Comparison of ENCODE assay signal across 8 cellular contexts in genomic region chr15:31360843-31361763, GRCh38. TPM values are rescaled to one million over a fixed set of nuclear protein-coding genes. Genes with fewer than 3 reads are reported as not detected.
DNase-seq lines count a peak whose midpoint lies in the region; ATAC-seq and TF ChIP-seq lines count a peak whose summit lies in the region.

No MANE protein-coding gene starts in this region.

- WGBS in sigmoid colon, 2 donors, result 23 to 26% methylated on average over 17 of the region's 17 CpGs

- POLR2A ChIA-PET in activated B cell treated with CpG ODN at 0.5 μM for 24 hours (lab: Charles Lee), result interaction anchor here (0.5 to 2.4 kb wide), 20 partner anchors 8 to 1547 kb away, joined by 3 to 14 read pairs (median 5); partner anchors contain the start of gene KLF13

- CTCF ChIA-PET in activated B cell treated with CpG ODN at 0.5 μM for 24 hours (lab: Charles Lee), result interaction anchor here (1.5 to 2.0 kb wide), 3 partner anchors 32 to 146 kb away, joined by 4 to 6 read pairs (median 5); no protein-coding TSS in a partner anchor

- H3K27ac Mint-ChIP-seq in activated B cell treated with CpG ODN at 0.5 μM for 24 hours, result peak overlapping the region; percentile 92
- peak overlapping the region; percentile 61 for H3K27ac Mint-ChIP-seq in dendritic cell treated with granulocyte-macrophage colony-stimulating factor and Interleukin-4, amounts not matched to agents 40 ng/mL and 50 ng/mL, for 4 days

- H3K4me1 ChIP-seq in sigmoid colon, result peaks cover 0 to 82% (median 78%) of the 10 kb centered on the region in 4 donors

- TF ChIP-seq POLR2A in sigmoid colon (IDR thresholded peaks at IDR 0.05), result no peak

- H3K36me3 Mint-ChIP-seq in activated B cell treated with CpG ODN at 0.5 μM for 24 hours (ENCODE audit: low read depth), result peaks cover 26% of the 10 kb centered on the region
- H3K36me3 Mint-ChIP-seq in dendritic cell treated with granulocyte-macrophage colony-stimulating factor and Interleukin-4, amounts not matched to agents 40 ng/mL and 50 ng/mL, for 4 days (ENCODE audit: low read depth), result peaks cover 49% of the 10 kb centered on the region

- no peaks in the 10 kb centered on the region for H3K9me3 ChIP-seq in sigmoid colon

- H3K27me3 Mint-ChIP-seq in activated B cell treated with CpG ODN at 0.5 μM for 24 hours, result no peaks in the 10 kb centered on the region
- H3K27me3 Mint-ChIP-seq in dendritic cell treated with granulocyte-macrophage colony-stimulating factor and Interleukin-4, amounts not matched to agents 40 ng/mL and 50 ng/mL, for 4 days, result no peaks in the 10 kb centered on the region

- no peaks in the 10 kb centered on the region for H3K9me3 Mint-ChIP-seq in activated B cell treated with CpG ODN at 0.5 μM for 24 hours
- H3K9me3 Mint-ChIP-seq in dendritic cell treated with granulocyte-macrophage colony-stimulating factor and Interleukin-4, amounts not matched to agents 40 ng/mL and 50 ng/mL, for 4 days, result no peaks in the 10 kb centered on the region

- no peak overlapping the region for H3K4me3 ChIP-seq in sigmoid colon

- no peak for TF ChIP-seq EP300 in sigmoid colon (IDR thresholded peaks at IDR 0.05)

- no peaks in the 10 kb centered on the region for H3K27me3 ChIP-seq in sigmoid colon

- peak overlapping the region; percentile 67 for H3K4me3 Mint-ChIP-seq in activated B cell treated with CpG ODN at 0.5 μM for 24 hours
- H3K4me3 Mint-ChIP-seq in dendritic cell treated with granulocyte-macrophage colony-stimulating factor and Interleukin-4, amounts not matched to agents 40 ng/mL and 50 ng/mL, for 4 days, result peak overlapping the region; percentile 39

- H3K4me1 Mint-ChIP-seq in activated B cell treated with CpG ODN at 0.5 μM for 24 hours, result peaks cover 100% of the 10 kb centered on the region
- H3K4me1 Mint-ChIP-seq in dendritic cell treated with granulocyte-macrophage colony-stimulating factor and Interleukin-4, amounts not matched to agents 40 ng/mL and 50 ng/mL, for 4 days (ENCODE audit: low read depth), result peaks cover 100% of the 10 kb centered on the region

- intact Hi-C loops in activated B cell treated with CpG ODN at 0.5 μM for 24 hours (cut with micrococcal nuclease) (loop anchor here (2.0 to 10.0 kb wide), 3 partner anchors 32 to 144 kb away; no protein-coding TSS in a partner anchor), sigmoid colon (cut with DNase I) (no loop called here)
- intact Hi-C loops in dendritic cell treated with granulocyte-macrophage colony-stimulating factor and Interleukin-4, amounts not matched to agents 40 ng/mL and 50 ng/mL, for 4 days (cut with micrococcal nuclease), result loop anchor here (5.0 to 10.0 kb wide), 2 partner anchors 36 to 124 kb away; no protein-coding TSS in a partner anchor

- peak; percentile 58 for ATAC-seq in GM18858 (IDR thresholded peaks at IDR 0.05; ENCODE audit: unreplicated experiment)
- ATAC-seq in HG02840 (IDR thresholded peaks at IDR 0.05; ENCODE audit: low FRiP score, unreplicated experiment), result peak; percentile 53
- peak; percentile 73 for ATAC-seq in activated B cell treated with CpG ODN at 0.5 μM for 24 hours (ENCODE audit: low read depth)

- H3K27ac ChIP-seq in sigmoid colon, result peak overlapping the region; percentile 49 to 92 (median 59)

- DNase-seq in NCI-H1417 treated with DMSO at 0.1 percent for 48 hours (lab: John Stamatoyannopoulos, UW), result peak; percentile 58
- peak; percentile 63 for DNase-seq in activated B cell treated with CpG ODN at 0.5 μM for 24 hours
- no peak for DNase-seq in sigmoid colon
- DNase-seq in NCI-H1694 treated with DMSO at 0.1 percent for 48 hours (lab: John Stamatoyannopoulos, UW), result no peak
- no peak for DNase-seq in EL

- no peaks in the 10 kb centered on the region for H3K36me3 ChIP-seq in sigmoid colon

- TF ChIP-seq CTCF in activated B cell treated with CpG ODN at 0.5 μM for 24 hours (IDR thresholded peaks at IDR 0.05), result no peak
- no peak for TF ChIP-seq CTCF in sigmoid colon (IDR thresholded peaks at IDR 0.05)

RNA-seq across cellular contexts. Expression of gene KLF13, which starts 34.5 kb away (rescaled TPM):
- total RNA-seq in activated B cell treated with CpG ODN at 0.5 μM for 24 hours (177 and 178 TPM in 2 replicates), sigmoid colon (10 to 100 TPM; 18.7 to 28.0 (median 24.5) TPM)
- 10 to 100 TPM; 23.4 to 71.9 (median 48.6) TPM for polyA plus RNA-seq in sigmoid colon

Comparison
In these comparisons a context has a peak if more than half of its experiments do, and no peak if none do; other contexts are left out.
1. DNase-seq: peak in NCI-H1417 treated with DMSO at 0.1 percent for 48 hours (single experiment) and activated B cell treated with CpG ODN at 0.5 μM for 24 hours (single experiment); none in sigmoid colon (single experiment), NCI-H1694 treated with DMSO at 0.1 percent for 48 hours (single experiment) and EL (single experiment).
2. Peak in every context shown above with its lines, with median percentiles within 50 percentile points of each other: ATAC-seq.